ENCODE assay signal across 20 cellular contexts in the genomic region with DNA sequence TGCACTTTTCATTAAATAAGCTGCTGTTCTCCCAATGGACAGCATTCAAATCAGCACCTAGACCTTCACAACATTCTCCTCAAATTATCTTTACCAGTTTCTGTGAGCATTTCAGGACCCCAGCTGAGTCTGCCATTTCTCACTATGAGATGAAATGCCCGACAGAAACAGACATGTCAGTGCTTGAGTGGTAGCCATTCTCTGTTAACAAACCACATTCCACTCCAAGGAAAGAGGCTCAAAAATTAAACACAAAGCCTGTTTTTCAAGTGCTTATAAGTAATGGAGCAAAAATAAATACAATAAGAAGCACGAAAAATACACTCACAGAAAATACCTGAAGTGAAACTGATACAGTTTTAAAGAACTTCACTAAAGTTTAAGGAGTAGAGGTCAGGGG.
"Had no signal": no experiment of that assay in that cellular context is flagged by ENCODE, and none has a peak within 500 bp of the region (broad histone marks: within the 10 kb centered on the region; RNA-seq: fewer than 3 reads in every experiment).

No MANE protein-coding gene starts in this region.

- ATAC-seq: Panc1, PC-3 had no signal

- H3K27ac ChIP-seq: RWPE1 had no signal

- DNase-seq: KBM-7, NCI-H1092, NCI-H1105 treated with DMSO at 0.1 percent for 48 hours, NCI-H1417 treated with DMSO at 0.1 percent for 48 hours, NCI-H146, NCI-H1694 treated with DMSO at 0.1 percent for 48 hours, NCI-H1930, NCI-H2081 treated with DMSO at 0.1 percent for 48 hours, NCI-H2171, NCI-H226, NCI-H446, NCI-H510A, NCI-H524 treated with DMSO at 0.1 percent for 48 hours, NCI-H69, NCI-H774, PC-3, SHP77, SK-N-SH had no signal
